ENCODE assay signal across 1 cellular context in genomic region chr7:106610996-106611886, GRCh38.
TF ChIP-seq lines count a peak whose summit lies in the region.

No MANE protein-coding gene starts in this region.

TF ChIP-seq in GM12878, 131 proteins besides CTCF, POLR2A, EP300 and RAD21 (continued from another document):
- peak; percentile 49; the same call in 1 of the 2 replicates for TF ChIP-seq ZNF592 (IDR thresholded peaks at IDR 0.05)
- no peak for TF ChIP-seq CEBPB (IDR thresholded peaks at IDR 0.05; ENCODE audit: borderline replicate concordance in 1 of 2, low read depth in 2 of 2, low read length in 2 of 2)
- no peak for TF ChIP-seq ZNF274 (IDR thresholded peaks at IDR 0.05; ENCODE audit: insufficient read depth, insufficient read length)
- peak; percentile 55; the same call in 1 of the 2 replicates for TF ChIP-seq NBN (IDR thresholded peaks at IDR 0.05)
- no peak for TF ChIP-seq STAT1 (conservative IDR thresholded peaks at IDR 0.05)
- no peak for TF ChIP-seq YY1 (IDR thresholded peaks at IDR 0.05; ENCODE audit: low read depth, low read length)
- no peak for TF ChIP-seq ZZZ3 (IDR thresholded peaks at IDR 0.05; ENCODE audit: control insufficient read depth, insufficient read length, low read depth)
- peak; percentile 38; the same call in 1 of the 2 replicates for TF ChIP-seq PAX5 (IDR thresholded peaks at IDR 0.05; ENCODE audit: borderline replicate concordance, low read depth, low read length)
- TF ChIP-seq CREB1 (IDR thresholded peaks at IDR 0.05; ENCODE audit: low read depth): no peak
TF ChIP-seq in GM12878: peak in this region for 19.
